ENCODE assay signal across 8 cellular contexts in the genomic region with DNA sequence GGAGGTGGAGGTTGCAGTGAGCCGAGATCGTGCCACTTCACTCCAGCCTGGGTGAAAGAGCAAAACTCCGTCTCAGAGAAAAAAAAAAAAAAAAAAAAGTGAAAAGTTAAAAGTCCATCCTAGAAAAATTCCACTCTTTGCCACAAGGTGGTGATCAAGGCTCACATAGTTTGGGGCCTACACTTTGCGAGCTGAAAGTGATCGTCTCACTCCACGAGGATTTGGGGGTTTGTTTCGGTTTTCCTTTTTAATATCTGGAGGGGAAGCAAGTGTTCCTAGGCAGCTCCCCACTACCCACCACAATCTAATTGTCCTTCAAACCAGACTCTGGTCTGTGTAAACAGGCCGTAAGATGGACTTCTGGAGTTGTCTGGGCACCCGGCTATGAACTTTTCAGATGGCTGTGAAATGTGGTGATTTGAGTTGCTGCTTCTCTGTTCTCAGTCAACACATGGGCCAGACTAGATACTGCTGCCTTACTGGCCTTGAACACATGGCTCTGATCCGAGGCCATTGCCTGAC. TPM values are rescaled to one million over a fixed set of nuclear protein-coding genes. Genes with fewer than 3 reads are reported as not detected.
A peak's percentile ranks its signal among the peaks of the same experiment; 100 is the strongest.
DNase-seq lines count a peak whose midpoint lies in the region; ATAC-seq, FAIRE-seq and TF ChIP-seq lines count a peak whose summit lies in the region.

No MANE protein-coding gene starts in this region.

- no peak overlapping the region for H2AFZ ChIP-seq in endothelial cell of umbilical vein (ENCODE audit: low read depth, low read length)

- peak; percentile 81 for DNase-seq in AG20443 (ENCODE audit: low spot score)
- peak; percentile 52 for DNase-seq in NCI-H2171 (lab: John Stamatoyannopoulos, UW)
- DNase-seq in activated CD4-positive, alpha-beta T cell treated with anti-CD3 and anti-CD28 coated beads, Interleukin-2, amount 50 U/mL, for 48 hours: peak; percentile 28 to 44
- DNase-seq in endothelial cell of umbilical vein (ENCODE audit: low read depth, low spot score): peak; percentile 61
- peak; percentile 69 for DNase-seq in mucosa of gallbladder (ENCODE audit: low spot score)
- no peak for DNase-seq in thoracic aorta (ENCODE audit: low spot score)

- H3K27ac ChIP-seq in endothelial cell of umbilical vein (ENCODE audit: insufficient read depth, low read depth, low read length) (no peak overlapping the region), thoracic aorta (no peak overlapping the region)

- no peaks in the 10 kb centered on the region for H3K79me2 ChIP-seq in endothelial cell of umbilical vein (ENCODE audit: control insufficient read depth, insufficient read depth, low read length)

- CTCF ChIA-PET in endothelial cell of umbilical vein (lab: Charles Lee): interaction anchor here (0.6 to 8.3 kb wide), 38 partner anchors 10 to 1164 kb away, joined by 3 to 168 read pairs (median 4); a partner anchor contains a TSS

- no peaks in the 10 kb centered on the region for H3K4me1 ChIP-seq in endothelial cell of umbilical vein (ENCODE audit: control insufficient read depth, extremely low read depth, insufficient read depth, low read length)
- H3K4me1 ChIP-seq in thoracic aorta (ENCODE audit: control insufficient read depth in 1 of 2, low read depth in 2 of 2): peaks cover 4 to 42% of the 10 kb centered on the region in 2 donors

- peak; percentile 45 to 52 for TF ChIP-seq CTCF in endothelial cell of umbilical vein (IDR thresholded peaks at IDR 0.05; ENCODE audit: extremely low read depth in 1 of 2, insufficient read depth in 1 of 2, low read depth in 1 of 2, low read length in 2 of 2)
- TF ChIP-seq CTCF in thoracic aorta (IDR thresholded peaks at IDR 0.05): peak; percentile 85

- no peaks in the 10 kb centered on the region for H3K9me3 ChIP-seq in endothelial cell of umbilical vein (replicated peaks; ENCODE audit: control insufficient read depth, insufficient read depth, low read length)
- H3K9me3 ChIP-seq in thoracic aorta: no peaks in the 10 kb centered on the region

- dilution Hi-C loops in endothelial cell of umbilical vein (cut with MboI; ENCODE audit: extremely low pct_ligation_motif_present, low sequenced_read_pairs): no loop called here

- POLR2A ChIA-PET in endothelial cell of umbilical vein (lab: Charles Lee): interaction anchor here (0.7 to 1.2 kb wide), 2 partner anchors 153 to 237 kb away, joined by 3 to 8 read pairs; no protein-coding TSS in a partner anchor

- H3K4me3 ChIP-seq in endothelial cell of umbilical vein (replicated peaks in 1 of 3; ENCODE audit: insufficient read depth in 1 of 3, low read depth in 1 of 3, low read length in 3 of 3): no peak overlapping the region
- H3K4me3 ChIP-seq in thoracic aorta: peak overlapping the region; percentile 54

- no peak for TF ChIP-seq POLR2A in endothelial cell of umbilical vein (IDR thresholded peaks at IDR 0.05; ENCODE audit: low read depth, low read length)

- intact Hi-C loops in endothelial cell of umbilical vein (cut with micrococcal nuclease): loop anchor here (1.0 to 2.0 kb wide), 4 partner anchors 153 to 460 kb away; a partner anchor contains a TSS

- H3K4me2 ChIP-seq in endothelial cell of umbilical vein (ENCODE audit: insufficient read depth, low read length): no peak overlapping the region

- H3K36me3 ChIP-seq in endothelial cell of umbilical vein (ENCODE audit: control insufficient read depth in 2 of 2, extremely low read depth in 1 of 2, insufficient read depth in 2 of 2, low read length in 2 of 2) (no peaks in the 10 kb centered on the region), thoracic aorta (no peaks in the 10 kb centered on the region)

- FAIRE-seq in endothelial cell of umbilical vein (lab: Jason Lieb, UNC): peak; percentile 66

- no TSS peak for BruUV-seq in endothelial cell of umbilical vein (replicated peaks; lab: Mats Ljungman, UMichigan)

- ATAC-seq in GM18867 (IDR thresholded peaks at IDR 0.05; ENCODE audit: unreplicated experiment) (peak; percentile 65), thoracic aorta (ENCODE audit: insufficient number of reproducible peaks, low FRiP score, low read depth) (no peak), GM18873 (IDR thresholded peaks at IDR 0.05; ENCODE audit: low FRiP score, unreplicated experiment) (no peak)

- no peaks in the 10 kb centered on the region for H4K20me1 ChIP-seq in endothelial cell of umbilical vein (replicated peaks; ENCODE audit: control insufficient read depth, extremely low read depth, insufficient read depth, low read length)

- peaks cover 0 to 6% of the 10 kb centered on the region in 2 experiments for H3K27me3 ChIP-seq in endothelial cell of umbilical vein (ENCODE audit: control insufficient read depth in 2 of 2, insufficient read depth in 2 of 2, low read length in 2 of 2)
- H3K27me3 ChIP-seq in thoracic aorta (replicated peaks; ENCODE audit: insufficient read depth): no peaks in the 10 kb centered on the region

- no peak overlapping the region for H3K9ac ChIP-seq in endothelial cell of umbilical vein (replicated peaks; ENCODE audit: extremely low read depth, insufficient read depth, low read length)

- H3K9me1 ChIP-seq in endothelial cell of umbilical vein (replicated peaks; ENCODE audit: control insufficient read depth, extremely low read depth, insufficient read depth, low read length): no peaks in the 10 kb centered on the region

TF ChIP-seq in endothelial cell of umbilical vein, 7 proteins besides CTCF, POLR2A, EP300 and RAD21:
- TF ChIP-seq POLR2AphosphoS5 (IDR thresholded peaks at IDR 0.05; ENCODE audit: insufficient read depth, low read depth, low read length): no peak
- TF ChIP-seq, protein P1, sequence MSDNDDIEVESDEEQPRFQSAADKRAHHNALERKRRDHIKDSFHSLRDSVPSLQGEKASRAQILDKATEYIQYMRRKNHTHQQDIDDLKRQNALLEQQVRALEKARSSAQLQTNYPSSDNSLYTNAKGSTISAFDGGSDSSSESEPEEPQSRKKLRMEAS (IDR thresholded peaks at IDR 0.05; ENCODE audit: insufficient read depth, insufficient read length): no peak
- no peak for TF ChIP-seq JUN (IDR thresholded peaks at IDR 0.05; ENCODE audit: borderline replicate concordance, insufficient read depth, insufficient read length, low read depth)
- no peak for TF ChIP-seq EZH2 (IDR thresholded peaks at IDR 0.05; ENCODE audit: borderline replicate concordance, low read depth, low read length, severe bottlenecking)
- TF ChIP-seq FOS (IDR thresholded peaks at IDR 0.05; ENCODE audit: borderline replicate concordance, insufficient read depth, low read length): no peak
- TF ChIP-seq GATA2 (IDR thresholded peaks at IDR 0.05; ENCODE audit: insufficient read depth, insufficient read length, low read depth, low read length): no peak
- TF ChIP-seq MYC (IDR thresholded peaks at IDR 0.05; ENCODE audit: low read depth, low read length): no peak

RNA-seq across cellular contexts. Expression of a gene that starts 27.1 kb away (rescaled TPM):
- total RNA-seq in endothelial cell of umbilical vein (not detected in 2 replicates), mucosa of gallbladder (0.17 TPM), thoracic aorta (not detected)
- polyA plus RNA-seq in endothelial cell of umbilical vein: not detected in 2 replicates
- not detected in 2 replicates for polyA plus RNA-seq in endothelial cell of umbilical vein (2011; cell fraction: cytosol; rRNA removed)
- polyA plus RNA-seq in endothelial cell of umbilical vein (2011; cell fraction: nucleus; rRNA removed): not detected in 2 replicates
- not detected in 2 replicates for polyA plus RNA-seq in endothelial cell of umbilical vein (2012)
- polyA minus RNA-seq in endothelial cell of umbilical vein: not detected in 2 replicates
- polyA minus RNA-seq in endothelial cell of umbilical vein (2011; cell fraction: cytosol; rRNA and poly(A)+ RNA removed): not detected
- polyA minus RNA-seq in endothelial cell of umbilical vein (2011; cell fraction: nucleus; rRNA and poly(A)+ RNA removed): not detected in 2 replicates
